8 cellular contexts compared by ENCODE assay signal in the genomic region with DNA sequence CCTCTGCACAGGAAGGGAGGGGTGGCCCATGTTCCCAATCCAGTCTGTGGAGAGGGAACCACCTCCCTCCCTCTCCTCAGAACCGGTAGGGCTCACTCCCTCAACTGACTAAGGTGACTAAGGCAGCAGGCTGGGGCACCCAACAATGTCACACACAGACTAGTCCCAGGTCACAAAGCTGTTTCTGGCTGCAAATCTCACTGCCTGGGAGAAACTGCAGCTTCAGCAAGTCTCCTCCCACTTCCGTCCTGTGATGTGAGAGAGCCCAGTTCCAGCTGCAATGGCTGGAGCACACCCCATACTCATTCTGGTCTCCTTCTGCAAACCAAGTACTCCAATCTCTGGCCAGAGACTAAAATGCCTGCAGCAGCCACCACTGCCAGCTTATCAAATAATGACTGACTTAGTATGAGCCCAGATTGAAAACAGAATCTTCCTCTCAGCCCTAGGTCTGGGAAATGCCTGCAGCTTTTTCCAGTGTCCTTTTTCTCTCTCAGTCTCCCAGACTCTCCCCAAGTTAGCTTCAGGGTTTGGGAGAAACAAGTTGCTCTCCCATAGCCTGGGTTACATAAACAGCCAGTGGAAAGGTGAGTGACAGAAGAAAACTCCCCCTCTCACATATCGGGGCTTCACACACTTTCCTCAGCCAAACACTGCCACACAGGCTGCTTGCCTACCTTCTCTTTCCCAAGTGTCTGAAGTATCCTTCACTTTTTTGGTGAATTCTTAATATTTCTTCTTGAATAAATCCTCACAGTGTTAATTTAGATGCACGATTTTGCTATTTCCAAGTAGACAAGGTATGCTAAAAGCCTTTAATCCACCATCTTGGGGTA.
A peak's percentile ranks its signal among the peaks of the same experiment; 100 is the strongest.
DNase-seq lines count a peak whose midpoint lies in the region; ATAC-seq and TF ChIP-seq lines count a peak whose summit lies in the region.

No MANE protein-coding gene starts in this region.

- H4K20me1 ChIP-seq in GM23338 (replicated peaks; ENCODE audit: insufficient read depth): no peaks in the 10 kb centered on the region
- no peaks in the 10 kb centered on the region for H4K20me1 ChIP-seq in Karpas-422 (ENCODE audit: insufficient read depth, low read depth, low read length)

- H3K4me2 ChIP-seq in GM23338: 0 out of 2 replicates have a peak overlapping the region, but pooled peaks have one; percentile 43
- H3K4me2 ChIP-seq in Karpas-422 (ENCODE audit: low read depth, low read length, poor library complexity, severe bottlenecking): no peak overlapping the region

- TF ChIP-seq CTCF in GM23338 (conservative IDR thresholded peaks at IDR 0.05; ENCODE audit: low read depth in 2 of 2): no peak

- H3K36me3 ChIP-seq in GM23338 (ENCODE audit: insufficient read depth) (no peaks in the 10 kb centered on the region), Karpas-422 (ENCODE audit: insufficient read depth, low read length) (no peaks in the 10 kb centered on the region)

- H3K4me1 ChIP-seq in GM23338 (ENCODE audit: insufficient read depth) (peaks cover 22% of the 10 kb centered on the region), Karpas-422 (ENCODE audit: low read length) (0 out of 2 replicates have a peak, but pooled peaks cover 4% of the 10 kb centered on the region)

- 0 out of 2 replicates have a peak, but pooled peaks cover 2% of the 10 kb centered on the region for H3K9me2 ChIP-seq in GM23338 (ENCODE audit: insufficient read depth)
- H3K9me2 ChIP-seq in Karpas-422 (replicated peaks; ENCODE audit: insufficient read depth, low read length): no peaks in the 10 kb centered on the region

- peaks cover 8% of the 10 kb centered on the region; the same call in 2 of the 3 replicates for H3K9me3 Mint-ChIP-seq in GM23338

- no peak overlapping the region for H3K9ac ChIP-seq in Karpas-422 (ENCODE audit: low read length)

- no peak overlapping the region for H3K4me3 Mint-ChIP-seq in GM23338

- no peaks in the 10 kb centered on the region for H3F3A ChIP-seq in GM23338 (replicated peaks; ENCODE audit: low read depth)

- H3K36me3 Mint-ChIP-seq in GM23338 (ENCODE audit: low read depth): no peaks in the 10 kb centered on the region

- no peak overlapping the region for H3K4me3 ChIP-seq in GM23338
- no peak overlapping the region for H3K4me3 ChIP-seq in Karpas-422 (ENCODE audit: low read length)

- peaks cover 17% of the 10 kb centered on the region for H3K4me1 Mint-ChIP-seq in GM23338

- H3K27ac ChIP-seq in GM23338 (ENCODE audit: low read depth) (no peak overlapping the region), Karpas-422 (ENCODE audit: low read length) (no peak overlapping the region), substantia nigra (ENCODE audit: low read depth, low read length, poor library complexity, severe bottlenecking) (peak overlapping the region; percentile 67)

- peak overlapping the region; percentile 96 for H2AFZ ChIP-seq in GM23338
- no peak overlapping the region; the same call in 1 of the 2 replicates for H2AFZ ChIP-seq in Karpas-422 (ENCODE audit: low read length)

- no peaks in the 10 kb centered on the region for H3K27me3 Mint-ChIP-seq in GM23338 (ENCODE audit: insufficient read depth, low read depth, poor library complexity)

- H3K27ac Mint-ChIP-seq in GM23338: no peak overlapping the region; the same call in 1 of the 2 replicates

- no peaks in the 10 kb centered on the region for H3K9me3 ChIP-seq in Karpas-422 (ENCODE audit: low read length)

- no peaks in the 10 kb centered on the region for H3K27me3 ChIP-seq in GM23338 (ENCODE audit: insufficient read depth)
- H3K27me3 ChIP-seq in Karpas-422 (ENCODE audit: low read length): no peaks in the 10 kb centered on the region

- H3K79me2 ChIP-seq in GM23338 (replicated peaks; ENCODE audit: insufficient read depth) (no peaks in the 10 kb centered on the region), Karpas-422 (ENCODE audit: low read length) (no peaks in the 10 kb centered on the region)

- ATAC-seq in GM23338: peak; percentile 81

- DNase-seq in NCI-H82 (lab: John Stamatoyannopoulos, UW) (peak; percentile 23), NCI-H82 treated with DMSO at 0.1 percent for 48 hours (lab: John Stamatoyannopoulos, UW; ENCODE audit: unreplicated experiment) (no peak), GM23338 (ENCODE audit: low spot score) (no peak), Karpas-422 (peak; percentile 50), iPS-NIHi7 (ENCODE audit: extremely low spot score) (peak; percentile 31), substantia nigra (lab: John Stamatoyannopoulos, UW) (peak in 31 of 49 donors; percentile 3 to 52 (median 22)), glomerular visceral epithelial cell (ENCODE audit: extremely low spot score) (no peak)
- peak; percentile 68 for DNase-seq in activated effector memory CD4-positive, alpha-beta T cell treated with anti-CD3 and anti-CD28 coated beads, Interleukin-2, amount 50 U/mL, for 16 hours

TF ChIP-seq in GM23338, 12 proteins besides CTCF, POLR2A, EP300 and RAD21:
- TF ChIP-seq POLR2AphosphoS5 (IDR thresholded peaks at IDR 0.05; ENCODE audit: low read depth) (no peak), NANOG (IDR thresholded peaks at IDR 0.05; ENCODE audit: borderline replicate concordance) (no peak)

Comparison
In these comparisons a context has a peak if more than half of its experiments do, and no peak if none do; other contexts are left out.
1. DNase-seq: peak in NCI-H82 (single experiment), Karpas-422 (single experiment), activated effector memory CD4-positive, alpha-beta T cell treated with anti-CD3 and anti-CD28 coated beads, Interleukin-2, amount 50 U/mL, for 16 hours (single experiment), iPS-NIHi7 (single experiment) and substantia nigra (31 of 49); none in NCI-H82 treated with DMSO at 0.1 percent for 48 hours (single experiment), GM23338 (single experiment) and glomerular visceral epithelial cell (single experiment).